In the genomic region with DNA sequence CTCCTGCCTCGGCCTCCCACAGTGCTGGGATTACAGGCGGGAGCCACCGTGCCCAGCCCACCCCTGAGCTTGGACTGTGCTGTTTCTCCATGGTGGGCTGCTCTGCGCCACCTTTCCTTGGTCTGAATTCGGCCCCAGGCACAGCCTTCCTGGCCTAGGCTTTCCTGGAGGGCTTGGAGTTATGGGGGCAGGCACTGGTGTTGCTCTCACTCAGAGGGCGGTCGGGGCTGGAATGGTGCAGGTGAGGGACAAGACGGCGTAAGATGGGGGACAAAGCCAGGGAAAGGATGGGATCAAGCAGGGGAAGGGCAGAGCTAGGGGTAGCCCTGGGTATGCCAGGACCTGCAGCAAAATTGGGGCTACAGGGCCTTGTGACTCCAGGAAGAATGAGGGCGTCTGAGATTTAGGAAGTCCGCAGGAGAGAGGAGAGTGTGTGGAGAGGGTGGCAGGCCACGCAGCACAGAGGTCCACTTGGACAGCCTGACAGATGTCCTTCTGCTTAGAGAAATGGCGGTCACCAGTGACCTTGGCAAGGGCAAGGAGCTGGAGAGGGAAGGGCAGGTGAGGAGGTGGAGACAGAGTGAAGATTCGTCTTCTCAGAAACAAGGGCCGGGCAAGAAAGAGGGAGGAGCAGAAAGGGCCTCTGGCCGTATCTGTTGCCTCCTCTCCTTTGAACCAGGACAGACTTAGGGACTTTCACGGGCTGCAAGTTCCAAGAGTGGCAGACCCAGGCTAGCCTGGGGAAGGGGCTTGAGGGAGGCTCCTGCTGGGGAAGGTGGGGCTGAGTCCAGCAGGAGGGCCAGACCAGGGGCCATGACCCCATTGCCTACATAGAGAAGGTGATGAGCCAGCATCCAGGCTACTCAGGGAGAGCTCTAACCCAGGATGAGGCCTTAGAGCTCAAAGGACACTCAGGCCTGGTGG, we compare ENCODE assay signal across 11 cellular contexts. TPM values are rescaled to one million over a fixed set of nuclear protein-coding genes. Genes with fewer than 3 reads are reported as not detected.
DNase-seq lines count a peak whose midpoint lies in the region; ATAC-seq lines count a peak whose summit lies in the region.
"Had no signal": no experiment of that assay in that cellular context is flagged by ENCODE, and none has a peak within 500 bp of the region (broad histone marks: within the 10 kb centered on the region; RNA-seq: fewer than 3 reads in every experiment).

No MANE protein-coding gene starts in this region.

- H3K27ac ChIP-seq in layer of hippocampus (ENCODE audit: low read depth, low read length): peak overlapping the region; percentile 100
- peak overlapping the region; percentile 16 for H3K27ac ChIP-seq in subcutaneous abdominal adipose tissue (ENCODE audit: low read depth, low read length)
- H3K27ac ChIP-seq: epithelial cell of prostate had no signal

- no peaks in the 10 kb centered on the region for H3K9me3 ChIP-seq in subcutaneous abdominal adipose tissue (ENCODE audit: control insufficient read depth in 5 of 5, low read length in 5 of 5)

- H3K4me1 ChIP-seq in subcutaneous abdominal adipose tissue (ENCODE audit: control insufficient read depth in 5 of 5, insufficient read depth in 5 of 5, low read length in 5 of 5): peaks cover 19 to 77% (median 55%) of the 10 kb centered on the region in 5 donors

- peak overlapping the region in 2 of 5 donors; percentile 13 to 14 for H3K4me3 ChIP-seq in subcutaneous abdominal adipose tissue (ENCODE audit: low read depth in 1 of 5, low read length in 5 of 5)

- no peak for DNase-seq in T-helper 2 cell treated with Interferon-gamma antibody and Interleukin-4, amounts not matched to agents 5 μg/mL and 100 μg/mL, for 36 hours (ENCODE audit: low spot score)
- DNase-seq in T-helper 2 cell: no peak
- no peak for DNase-seq in activated T-helper 2 cell treated with anti-CD3 and anti-CD28 coated beads, Interferon-gamma antibody, Interleukin-2, Interleukin-4, amounts not matched to agents 10 μg/mL and 5 μg/mL and 100 μg/mL, durations not matched to agents 14 hours and 24 hours and 36 hours (ENCODE audit: low spot score)
- no peak for DNase-seq in stimulated activated CD4-positive, alpha-beta T cell treated with anti-CD3 and anti-CD28 coated beads, Interleukin-15, amount 100 ng/mL, for 24 hours
- DNase-seq: NCI-H2081 had no signal

- no peaks in the 10 kb centered on the region for H3K27me3 Mint-ChIP-seq in T-helper 2 cell treated with Interferon-gamma antibody and Interleukin-4, amounts not matched to agents 5 μg/mL and 100 μg/mL, for 36 hours (ENCODE audit: low read depth)
- H3K27me3 Mint-ChIP-seq in activated T-helper 2 cell treated with anti-CD3 and anti-CD28 coated beads, Interferon-gamma antibody, Interleukin-2, Interleukin-4, amounts not matched to agents 10 μg/mL and 5 μg/mL and 100 μg/mL, durations not matched to agents 14 hours and 24 hours and 36 hours (ENCODE audit: low read depth): no peaks in the 10 kb centered on the region

- H3K27ac Mint-ChIP-seq in T-helper 2 cell treated with Interferon-gamma antibody and Interleukin-4, amounts not matched to agents 5 μg/mL and 100 μg/mL, for 36 hours: peak overlapping the region; percentile 91
- H3K27ac Mint-ChIP-seq in activated T-helper 2 cell treated with anti-CD3 and anti-CD28 coated beads, Interferon-gamma antibody, Interleukin-2, Interleukin-4, amounts not matched to agents 10 μg/mL and 5 μg/mL and 100 μg/mL, durations not matched to agents 14 hours and 24 hours and 36 hours: peak overlapping the region; percentile 80

- peaks cover 8% of the 10 kb centered on the region for H3K36me3 Mint-ChIP-seq in T-helper 2 cell treated with Interferon-gamma antibody and Interleukin-4, amounts not matched to agents 5 μg/mL and 100 μg/mL, for 36 hours (ENCODE audit: low read depth)
- peaks cover 13% of the 10 kb centered on the region for H3K36me3 Mint-ChIP-seq in activated T-helper 2 cell treated with anti-CD3 and anti-CD28 coated beads, Interferon-gamma antibody, Interleukin-2, Interleukin-4, amounts not matched to agents 10 μg/mL and 5 μg/mL and 100 μg/mL, durations not matched to agents 14 hours and 24 hours and 36 hours (ENCODE audit: low read depth)

- intact Hi-C loops in activated T-helper 2 cell treated with anti-CD3 and anti-CD28 coated beads, Interferon-gamma antibody, Interleukin-2, Interleukin-4, amounts not matched to agents 10 μg/mL and 5 μg/mL and 100 μg/mL, durations not matched to agents 14 hours and 24 hours and 36 hours (cut with micrococcal nuclease): loop anchor here (2.0 to 10.0 kb wide), 6 partner anchors 21 to 357 kb away; partner anchors contain the start of genes ABCA3, CCNF, E4F1 and RNPS1

- peaks cover 0 to 2% (median 0%) of the 10 kb centered on the region in 5 donors for H3K36me3 ChIP-seq in subcutaneous abdominal adipose tissue (ENCODE audit: control insufficient read depth in 5 of 5, insufficient read depth in 5 of 5, low read length in 5 of 5)

- H3K9me3 Mint-ChIP-seq in T-helper 2 cell treated with Interferon-gamma antibody and Interleukin-4, amounts not matched to agents 5 μg/mL and 100 μg/mL, for 36 hours: no peaks in the 10 kb centered on the region
- H3K9me3 Mint-ChIP-seq in activated T-helper 2 cell treated with anti-CD3 and anti-CD28 coated beads, Interferon-gamma antibody, Interleukin-2, Interleukin-4, amounts not matched to agents 10 μg/mL and 5 μg/mL and 100 μg/mL, durations not matched to agents 14 hours and 24 hours and 36 hours: no peaks in the 10 kb centered on the region

- peak overlapping the region; percentile 77 for H3K4me3 Mint-ChIP-seq in T-helper 2 cell treated with Interferon-gamma antibody and Interleukin-4, amounts not matched to agents 5 μg/mL and 100 μg/mL, for 36 hours
- H3K4me3 Mint-ChIP-seq in activated T-helper 2 cell treated with anti-CD3 and anti-CD28 coated beads, Interferon-gamma antibody, Interleukin-2, Interleukin-4, amounts not matched to agents 10 μg/mL and 5 μg/mL and 100 μg/mL, durations not matched to agents 14 hours and 24 hours and 36 hours (ENCODE audit: low read depth): peak overlapping the region; percentile 74

- H3K9ac ChIP-seq in subcutaneous abdominal adipose tissue (ENCODE audit: low read length in 5 of 5): peak overlapping the region in 1 of 5 donors; percentile 53

- no peaks in the 10 kb centered on the region for H3K27me3 ChIP-seq in layer of hippocampus (ENCODE audit: control insufficient read depth, insufficient read depth, low read length)
- H3K27me3 ChIP-seq in subcutaneous abdominal adipose tissue (ENCODE audit: control insufficient read depth in 5 of 5, insufficient read depth in 4 of 5, low read length in 5 of 5): no peaks in the 10 kb centered on the region

- peaks cover 29% of the 10 kb centered on the region for H3K4me1 Mint-ChIP-seq in T-helper 2 cell treated with Interferon-gamma antibody and Interleukin-4, amounts not matched to agents 5 μg/mL and 100 μg/mL, for 36 hours (ENCODE audit: low read depth)
- peaks cover 26% of the 10 kb centered on the region for H3K4me1 Mint-ChIP-seq in activated T-helper 2 cell treated with anti-CD3 and anti-CD28 coated beads, Interferon-gamma antibody, Interleukin-2, Interleukin-4, amounts not matched to agents 10 μg/mL and 5 μg/mL and 100 μg/mL, durations not matched to agents 14 hours and 24 hours and 36 hours (ENCODE audit: low read depth)

- ATAC-seq in HG03108 (IDR thresholded peaks at IDR 0.05; ENCODE audit: unreplicated experiment) (no peak), GM18907 (IDR thresholded peaks at IDR 0.05; ENCODE audit: unreplicated experiment) (no peak)

RNA-seq across cellular contexts. Expression of gene ATP6V0C, which starts 1.5 kb away (rescaled TPM):
- 114 and 119 TPM in 2 replicates for total RNA-seq in activated T-helper 2 cell treated with anti-CD3 and anti-CD28 coated beads, Interferon-gamma antibody, Interleukin-2, Interleukin-4, amounts not matched to agents 10 μg/mL and 5 μg/mL and 100 μg/mL, durations not matched to agents 14 hours and 24 hours and 36 hours

RNA-seq across cellular contexts. Expression of gene AMDHD2, which starts 7.9 kb away (rescaled TPM):
- 29.3 and 30.1 TPM in 2 replicates for total RNA-seq in activated T-helper 2 cell treated with anti-CD3 and anti-CD28 coated beads, Interferon-gamma antibody, Interleukin-2, Interleukin-4, amounts not matched to agents 10 μg/mL and 5 μg/mL and 100 μg/mL, durations not matched to agents 14 hours and 24 hours and 36 hours

RNA-seq across cellular contexts. Expression of gene CEMP1, which starts 18.9 kb away (rescaled TPM):
- total RNA-seq in activated T-helper 2 cell treated with anti-CD3 and anti-CD28 coated beads, Interferon-gamma antibody, Interleukin-2, Interleukin-4, amounts not matched to agents 10 μg/mL and 5 μg/mL and 100 μg/mL, durations not matched to agents 14 hours and 24 hours and 36 hours: 0.25 TPM in 1 of 2 replicates, not detected in the other
- total RNA-seq: A172 had no signal

RNA-seq across cellular contexts. Expression of gene PDPK1, which starts 25.6 kb away (rescaled TPM):
- 45.7 and 48.5 TPM in 2 replicates for total RNA-seq in activated T-helper 2 cell treated with anti-CD3 and anti-CD28 coated beads, Interferon-gamma antibody, Interleukin-2, Interleukin-4, amounts not matched to agents 10 μg/mL and 5 μg/mL and 100 μg/mL, durations not matched to agents 14 hours and 24 hours and 36 hours

RNA-seq across cellular contexts. Expression of gene TBC1D24, which starts 37.3 kb away (rescaled TPM):
- total RNA-seq in activated T-helper 2 cell treated with anti-CD3 and anti-CD28 coated beads, Interferon-gamma antibody, Interleukin-2, Interleukin-4, amounts not matched to agents 10 μg/mL and 5 μg/mL and 100 μg/mL, durations not matched to agents 14 hours and 24 hours and 36 hours: 19.6 and 21.4 TPM in 2 replicates
